In the genomic region with DNA sequence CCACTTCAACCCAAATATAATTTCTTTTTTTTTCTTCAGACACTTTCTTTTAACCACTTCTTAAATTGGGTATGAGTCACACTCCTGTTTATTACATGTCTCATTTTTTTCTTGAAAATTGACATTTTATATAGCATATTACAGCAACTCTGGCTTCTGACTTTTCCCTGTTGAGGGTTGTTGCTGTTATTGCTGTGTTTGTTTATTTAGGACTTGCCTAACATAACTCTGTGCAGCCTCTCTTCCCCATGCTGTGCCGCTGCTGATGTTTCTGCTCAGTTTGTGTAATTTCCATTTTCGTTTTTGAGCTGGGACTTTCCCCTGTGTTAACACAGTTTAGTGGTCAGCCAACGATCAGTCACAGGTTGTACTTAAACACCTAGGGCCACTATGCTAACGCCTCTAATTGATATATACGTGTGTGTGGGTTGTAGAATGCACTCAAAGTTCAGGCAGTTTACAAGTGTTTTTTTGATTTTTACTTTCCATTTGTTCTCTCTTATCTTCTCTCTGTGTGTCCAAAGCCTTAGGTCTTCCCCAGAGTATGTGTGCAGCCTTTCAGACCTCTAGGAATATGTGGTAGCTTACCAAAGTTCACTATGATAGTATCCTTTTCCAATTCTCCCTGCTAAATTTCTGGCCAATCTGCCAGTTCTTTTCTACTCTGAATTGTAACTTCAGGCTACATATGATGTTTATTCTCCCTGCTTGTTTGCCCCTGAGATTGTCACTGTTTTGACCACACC, we compare ENCODE assay signal across 8 cellular contexts.
DNase-seq lines count a peak whose midpoint lies in the region; ATAC-seq and TF ChIP-seq lines count a peak whose summit lies in the region.

No MANE protein-coding gene starts in this region.

- peaks cover 24% of the 10 kb centered on the region for H3K36me3 Mint-ChIP-seq in activated naive CD8-positive, alpha-beta T cell treated with anti-CD3 and anti-CD28 coated beads for 36 hours
- H3K36me3 Mint-ChIP-seq in stimulated activated naive B cell treated with anti-CD40 and anti-IgM and Interleukin-4, amounts not matched to agents 10 μg/mL and 1 μg/mL and 100 μg/mL, for 72 hours: peaks cover 16 to 21% of the 10 kb centered on the region in 2 donors
- H3K36me3 Mint-ChIP-seq in glutamatergic neuron (ENCODE audit: unreplicated experiment): peaks cover 3% of the 10 kb centered on the region

- DNase-seq in activated T-cell treated with anti-CD3 and anti-CD28 coated beads for 24 hours (ENCODE audit: low read depth) (peak; percentile 1), activated T-cell treated with anti-CD3 and anti-CD28 coated beads for 4 hours (no peak), glutamatergic neuron (no peak), foreskin keratinocyte (no peak)
- peak; percentile 7 for DNase-seq in activated naive CD8-positive, alpha-beta T cell treated with anti-CD3 and anti-CD28 coated beads for 36 hours
- peak; percentile 8 for DNase-seq in stimulated activated naive B cell treated with anti-CD40 and anti-IgM and Interleukin-4, amounts not matched to agents 10 μg/mL and 1 μg/mL and 100 μg/mL, for 72 hours
- no peak for DNase-seq in stimulated activated CD4-positive, alpha-beta T cell treated with anti-CD3 and anti-CD28 coated beads, Interleukin-4, amount 100 ng/mL, for 1 hour

- H3K27ac ChIP-seq in foreskin keratinocyte: no peak overlapping the region

- peaks cover 8% of the 10 kb centered on the region for H3K9me3 Mint-ChIP-seq in activated naive CD8-positive, alpha-beta T cell treated with anti-CD3 and anti-CD28 coated beads for 36 hours
- no peaks in the 10 kb centered on the region for H3K9me3 Mint-ChIP-seq in stimulated activated naive B cell treated with anti-CD40 and anti-IgM and Interleukin-4, amounts not matched to agents 10 μg/mL and 1 μg/mL and 100 μg/mL, for 72 hours
- peaks cover 2% of the 10 kb centered on the region for H3K9me3 Mint-ChIP-seq in glutamatergic neuron (ENCODE audit: unreplicated experiment)

- H3K27ac Mint-ChIP-seq in activated naive CD8-positive, alpha-beta T cell treated with anti-CD3 and anti-CD28 coated beads for 36 hours: peak overlapping the region; percentile 46
- H3K27ac Mint-ChIP-seq in stimulated activated naive B cell treated with anti-CD40 and anti-IgM and Interleukin-4, amounts not matched to agents 10 μg/mL and 1 μg/mL and 100 μg/mL, for 72 hours: peak overlapping the region; percentile 1
- no peak overlapping the region for H3K27ac Mint-ChIP-seq in glutamatergic neuron (ENCODE audit: unreplicated experiment)

- no peaks in the 10 kb centered on the region for H3K27me3 ChIP-seq in foreskin keratinocyte

- H3K4me3 Mint-ChIP-seq in activated naive CD8-positive, alpha-beta T cell treated with anti-CD3 and anti-CD28 coated beads for 36 hours: peak overlapping the region; percentile 18
- peak overlapping the region in 1 of 2 donors; percentile 19 for H3K4me3 Mint-ChIP-seq in stimulated activated naive B cell treated with anti-CD40 and anti-IgM and Interleukin-4, amounts not matched to agents 10 μg/mL and 1 μg/mL and 100 μg/mL, for 72 hours
- H3K4me3 Mint-ChIP-seq in glutamatergic neuron (ENCODE audit: unreplicated experiment): no peak overlapping the region

- ATAC-seq in HG02943 (IDR thresholded peaks at IDR 0.05; ENCODE audit: low read depth, unreplicated experiment) (peak; percentile 100), foreskin keratinocyte (no peak)
- peak; percentile 75 to 89 for ATAC-seq in stimulated activated naive B cell treated with anti-CD40 and anti-IgM and Interleukin-4, amounts not matched to agents 10 μg/mL and 1 μg/mL and 100 μg/mL, for 72 hours (replicated peaks)

- no peak for TF ChIP-seq CTCF in glutamatergic neuron (IDR thresholded peaks at IDR 0.05; ENCODE audit: partially characterized antibody, unreplicated experiment)
- no peak for TF ChIP-seq CTCF in foreskin keratinocyte (conservative IDR thresholded peaks at IDR 0.05)

- no peaks in the 10 kb centered on the region for H3K27me3 Mint-ChIP-seq in activated naive CD8-positive, alpha-beta T cell treated with anti-CD3 and anti-CD28 coated beads for 36 hours
- no peaks in the 10 kb centered on the region for H3K27me3 Mint-ChIP-seq in stimulated activated naive B cell treated with anti-CD40 and anti-IgM and Interleukin-4, amounts not matched to agents 10 μg/mL and 1 μg/mL and 100 μg/mL, for 72 hours
- no peaks in the 10 kb centered on the region for H3K27me3 Mint-ChIP-seq in glutamatergic neuron (ENCODE audit: unreplicated experiment)

- peaks cover 7% of the 10 kb centered on the region for H3K4me1 Mint-ChIP-seq in activated naive CD8-positive, alpha-beta T cell treated with anti-CD3 and anti-CD28 coated beads for 36 hours
- peaks cover 0 to 8% of the 10 kb centered on the region in 2 donors for H3K4me1 Mint-ChIP-seq in stimulated activated naive B cell treated with anti-CD40 and anti-IgM and Interleukin-4, amounts not matched to agents 10 μg/mL and 1 μg/mL and 100 μg/mL, for 72 hours
- H3K4me1 Mint-ChIP-seq in glutamatergic neuron (ENCODE audit: low read depth, unreplicated experiment): peaks cover 2% of the 10 kb centered on the region

- H3K4me1 ChIP-seq in foreskin keratinocyte: no peaks in the 10 kb centered on the region

Comparison
In these comparisons a context has a peak if more than half of its experiments do, and no peak if none do; other contexts are left out.
1. DNase-seq: peak in activated T-cell treated with anti-CD3 and anti-CD28 coated beads for 24 hours (single experiment), activated naive CD8-positive, alpha-beta T cell treated with anti-CD3 and anti-CD28 coated beads for 36 hours (single experiment) and stimulated activated naive B cell treated with anti-CD40 and anti-IgM and Interleukin-4, amounts not matched to agents 10 μg/mL and 1 μg/mL and 100 μg/mL, for 72 hours (single experiment); none in activated T-cell treated with anti-CD3 and anti-CD28 coated beads for 4 hours (single experiment), glutamatergic neuron (single experiment), foreskin keratinocyte (0 of 2) and stimulated activated CD4-positive, alpha-beta T cell treated with anti-CD3 and anti-CD28 coated beads, Interleukin-4, amount 100 ng/mL, for 1 hour (single experiment).